ENCODE assay signal across 8 cellular contexts in the genomic region with DNA sequence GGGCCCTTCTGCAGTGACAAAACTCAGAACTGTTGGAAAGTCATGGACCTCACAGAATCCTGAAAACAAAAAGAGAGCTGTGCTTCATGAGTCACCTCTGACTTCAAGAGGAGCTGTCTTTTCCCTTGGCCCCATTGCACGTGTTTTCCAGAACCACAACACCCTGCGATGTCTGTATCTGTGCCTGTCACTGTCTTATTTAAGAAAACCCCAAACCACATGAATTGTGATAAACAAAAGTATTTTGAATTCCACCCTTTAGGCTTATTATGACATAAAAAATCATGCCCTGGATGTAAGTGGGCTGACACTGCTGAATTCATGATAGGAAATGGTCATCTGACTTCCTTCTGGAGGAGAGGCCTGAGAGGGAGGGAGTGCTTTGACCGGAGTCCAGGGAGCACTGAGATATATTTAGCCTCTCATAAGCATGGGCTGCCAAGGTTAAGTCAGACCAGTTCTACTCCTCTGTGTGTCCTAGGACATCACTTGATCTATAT.
DNase-seq lines count a peak whose midpoint lies in the region; ATAC-seq, FAIRE-seq and TF ChIP-seq lines count a peak whose summit lies in the region.

No MANE protein-coding gene starts in this region.

- intact Hi-C loops in HepG2 (cut with micrococcal nuclease; ENCODE audit: unreplicated experiment): no loop called here
- intact Hi-C loops in uterus (cut with DNase I; ENCODE audit: low total_unique reads): no loop called here

- H3K36me3 ChIP-seq in liver (ENCODE audit: control insufficient read depth in 4 of 4, insufficient read depth in 3 of 4, low read depth in 1 of 4, low read length in 3 of 4) (no peaks in the 10 kb centered on the region), HepG2 (replicated peaks in 1 of 2; ENCODE audit: control insufficient read depth in 1 of 2, insufficient read depth in 2 of 2, low read length in 2 of 2) (no peaks in the 10 kb centered on the region), astrocyte (ENCODE audit: insufficient read depth, low read length) (no peaks in the 10 kb centered on the region), muscle layer of duodenum (ENCODE audit: control insufficient read depth in 1 of 2, insufficient read depth in 2 of 2, low read length in 2 of 2) (no peaks in the 10 kb centered on the region), uterus (no peaks in the 10 kb centered on the region)

- TF ChIP-seq POLR2A in HepG2 (IDR thresholded peaks at IDR 0.05; ENCODE audit: insufficient read depth in 1 of 2, low read depth in 2 of 2, low read length in 2 of 2) (no peak), uterus (IDR thresholded peaks at IDR 0.05) (no peak)

- H2AFZ ChIP-seq in HepG2 (ENCODE audit: low read length) (no peak overlapping the region), astrocyte (ENCODE audit: low read depth, low read length) (no peak overlapping the region)

- TF ChIP-seq CTCF in liver (IDR thresholded peaks at IDR 0.05; ENCODE audit: low read depth, low read length, missing input control) (no peak), HepG2 (CRISPR knock-in tag; IDR thresholded peaks at IDR 0.05) (no peak), astrocyte (IDR thresholded peaks at IDR 0.05; ENCODE audit: insufficient read depth, low read depth, low read length) (no peak), uterus (IDR thresholded peaks at IDR 0.05) (no peak)

- H3K4me1 Mint-ChIP-seq in astrocyte (ENCODE audit: low read depth, unreplicated experiment): peaks cover 9% of the 10 kb centered on the region

- no peaks in the 10 kb centered on the region for H3K9me3 Mint-ChIP-seq in astrocyte (ENCODE audit: unreplicated experiment)

- H3K9ac ChIP-seq in liver (ENCODE audit: low read depth in 1 of 2, low read length in 2 of 2) (no peak overlapping the region), HepG2 (ENCODE audit: insufficient read depth, low read depth, low read length) (no peak overlapping the region), astrocyte (ENCODE audit: low read length) (no peak overlapping the region)

- H3K4me3 Mint-ChIP-seq in astrocyte (ENCODE audit: unreplicated experiment): no peak overlapping the region

- H4K20me1 ChIP-seq in HepG2 (ENCODE audit: insufficient read depth, low read length) (no peaks in the 10 kb centered on the region), astrocyte (ENCODE audit: insufficient read depth, low read length) (no peaks in the 10 kb centered on the region)

- peak in 1 of 2 donors; percentile 15 for TF ChIP-seq RAD21 in liver (IDR thresholded peaks at IDR 0.05)
- no peak for TF ChIP-seq RAD21 in HepG2 (CRISPR knock-in tag; IDR thresholded peaks at IDR 0.05)

- no peaks in the 10 kb centered on the region for H3K79me2 ChIP-seq in HepG2 (ENCODE audit: insufficient read depth, low read length)
- no peaks in the 10 kb centered on the region for H3K79me2 ChIP-seq in astrocyte (ENCODE audit: insufficient read depth, low read length)

- 54% methylated on average over 3 of the region's 3 CpGs for WGBS in liver
- WGBS in HepG2 (ENCODE audit: low lambda C conversion rate): 20% methylated on average over 3 of the region's 3 CpGs

- in situ Hi-C loops in HepG2 (cut with HindIII; ENCODE audit: extremely low pct_ligation_motif_present, low pct_unique_long_range_greater_than_20kb): no loop called here

- no peaks in the 10 kb centered on the region for H3K9me3 ChIP-seq in liver (ENCODE audit: control insufficient read depth in 4 of 4, low read length in 3 of 4)
- H3K9me3 ChIP-seq in HepG2 (ENCODE audit: low read length): no peaks in the 10 kb centered on the region
- H3K9me3 ChIP-seq in astrocyte (ENCODE audit: insufficient read depth, low read depth, low read length): no peaks in the 10 kb centered on the region
- H3K9me3 ChIP-seq in muscle layer of duodenum (ENCODE audit: control insufficient read depth in 1 of 2, low read length in 2 of 2): no peaks in the 10 kb centered on the region
- H3K9me3 ChIP-seq in uterus: no peaks in the 10 kb centered on the region

- no peak for ATAC-seq in HepG2
- no peak for ATAC-seq in HG02678 (IDR thresholded peaks at IDR 0.05; ENCODE audit: unreplicated experiment)

- POLR2A ChIA-PET in HepG2 (lab: Yijun Ruan, JAX): no interaction called here

- H3K27ac Mint-ChIP-seq in astrocyte (ENCODE audit: unreplicated experiment): no peak overlapping the region

- H3K27ac ChIP-seq in liver (ENCODE audit: low read depth in 1 of 2, low read length in 2 of 2) (peak overlapping the region; percentile 32 to 50), HepG2 (ENCODE audit: extremely low read length, insufficient read depth, low read length) (no peak overlapping the region), astrocyte (ENCODE audit: low read depth, low read length) (no peak overlapping the region), muscle layer of duodenum (ENCODE audit: low read length) (peak overlapping the region; percentile 21), uterus (peak overlapping the region; percentile 45 to 57)

- H3K4me1 ChIP-seq in liver (ENCODE audit: control insufficient read depth in 4 of 4, insufficient read depth in 4 of 4, low read length in 3 of 4) (peaks cover 0 to 4% (median 0%) of the 10 kb centered on the region in 4 donors), HepG2 (ENCODE audit: insufficient read depth, low read length) (peaks cover 14% of the 10 kb centered on the region), astrocyte (ENCODE audit: insufficient read depth, low read length) (no peaks in the 10 kb centered on the region), muscle layer of duodenum (ENCODE audit: control insufficient read depth in 1 of 2, insufficient read depth in 2 of 2, low read length in 2 of 2) (peaks cover 9 to 12% of the 10 kb centered on the region in 2 donors), uterus (peaks cover 0 to 7% of the 10 kb centered on the region in 2 donors)

- no peak overlapping the region for H3K4me3 ChIP-seq in liver (ENCODE audit: low read depth in 1 of 3, low read length in 3 of 3)
- no peak overlapping the region for H3K4me3 ChIP-seq in HepG2 (replicated peaks in 1 of 3; ENCODE audit: insufficient read depth in 1 of 3, low read depth in 2 of 3, low read length in 3 of 3)
- no peak overlapping the region for H3K4me3 ChIP-seq in astrocyte (ENCODE audit: insufficient read depth, low read depth, low read length)
- H3K4me3 ChIP-seq in muscle layer of duodenum (ENCODE audit: low read depth in 1 of 2, low read length in 2 of 2): no peak overlapping the region
- H3K4me3 ChIP-seq in uterus: no peak overlapping the region

- H3K36me3 Mint-ChIP-seq in astrocyte (ENCODE audit: low read depth, unreplicated experiment): no peaks in the 10 kb centered on the region

- no peak for TF ChIP-seq EP300 in HepG2 (IDR thresholded peaks at IDR 0.05; ENCODE audit: low read depth in 2 of 2, low read length in 2 of 2)
- no peak for TF ChIP-seq EP300 in HepG2 (CRISPR knock-in tag; IDR thresholded peaks at IDR 0.05; ENCODE audit: borderline replicate concordance)

- FAIRE-seq in HepG2 (lab: Jason Lieb, UNC): no peak
- no peak for FAIRE-seq in astrocyte (lab: Jason Lieb, UNC)

- BruUV-seq in HepG2 (replicated peaks; lab: Mats Ljungman, UMichigan): no TSS peak

- no peak overlapping the region for H3K4me2 ChIP-seq in HepG2 (ENCODE audit: low read depth, low read length)
- no peak overlapping the region for H3K4me2 ChIP-seq in astrocyte (ENCODE audit: low read length)

- CTCF ChIA-PET in HepG2 (lab: Yijun Ruan, JAX; ENCODE audit: low intra/inter-chr PET ratio, low total read pairs): no interaction called here

- H3K27me3 ChIP-seq in liver (ENCODE audit: control insufficient read depth in 4 of 4, insufficient read depth in 4 of 4, low read length in 3 of 4) (no peaks in the 10 kb centered on the region), HepG2 (ENCODE audit: control insufficient read depth in 1 of 2, insufficient read depth in 2 of 2, low read length in 2 of 2) (peaks cover 0 to 2% of the 10 kb centered on the region in 2 experiments; a peak in 2 of 5 replicates), astrocyte (ENCODE audit: insufficient read depth, low read length) (no peaks in the 10 kb centered on the region), muscle layer of duodenum (ENCODE audit: low read depth, low read length) (no peaks in the 10 kb centered on the region), uterus (no peaks in the 10 kb centered on the region)

- H3K27me3 Mint-ChIP-seq in astrocyte (ENCODE audit: low read depth, unreplicated experiment): peaks cover 10% of the 10 kb centered on the region

- no peak for DNase-seq in HepG2 (ENCODE audit: low spot score)
- DNase-seq in astrocyte (ENCODE audit: low read depth): peak; percentile 20
- DNase-seq in uterus: peak; percentile 53 to 59
- DNase-seq in NCI-H345 (lab: John Stamatoyannopoulos, UW): no peak
- DNase-seq in AML-193 (lab: John Stamatoyannopoulos, UW): no peak

TF ChIP-seq in liver, 16 proteins besides CTCF, POLR2A, EP300 and RAD21:
- TF ChIP-seq NR2F2 (IDR thresholded peaks at IDR 0.05): peak; percentile 58
- TF ChIP-seq, protein P1, sequence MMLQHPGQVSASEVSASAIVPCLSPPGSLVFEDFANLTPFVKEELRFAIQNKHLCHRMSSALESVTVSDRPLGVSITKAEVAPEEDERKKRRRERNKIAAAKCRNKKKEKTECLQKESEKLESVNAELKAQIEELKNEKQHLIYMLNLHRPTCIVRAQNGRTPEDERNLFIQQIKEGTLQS (IDR thresholded peaks at IDR 0.05): no peak
- peak; percentile 7 for TF ChIP-seq SP1 (IDR thresholded peaks at IDR 0.05)

TF ChIP-seq in HepG2, 621 proteins besides CTCF, POLR2A, EP300 and RAD21 (continues in another document):
- TF ChIP-seq ZNF790 (CRISPR knock-in tag; IDR thresholded peaks at IDR 0.05; ENCODE audit: borderline replicate concordance): no peak
- TF ChIP-seq, protein P2, sequence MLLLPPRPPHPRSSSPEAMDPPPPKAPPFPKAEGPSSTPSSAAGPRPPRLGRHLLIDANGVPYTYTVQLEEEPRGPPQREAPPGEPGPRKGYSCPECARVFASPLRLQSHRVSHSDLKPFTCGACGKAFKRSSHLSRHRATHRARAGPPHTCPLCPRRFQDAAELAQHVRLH (CRISPR knock-in tag; IDR thresholded peaks at IDR 0.05; ENCODE audit: borderline replicate concordance, low read depth): no peak
- TF ChIP-seq ZIK1 (CRISPR knock-in tag; IDR thresholded peaks at IDR 0.05; ENCODE audit: borderline replicate concordance, low read depth): no peak
- TF ChIP-seq ZBTB7A (CRISPR knock-in tag; IDR thresholded peaks at IDR 0.05): no peak
- TF ChIP-seq TMF1 (CRISPR knock-in tag; IDR thresholded peaks at IDR 0.05; ENCODE audit: low read depth): no peak

Comparison
In these comparisons a context has a peak if more than half of its experiments do, and no peak if none do; other contexts are left out.
1. H3K27ac ChIP-seq: peak in liver (2 of 2), muscle layer of duodenum (single experiment) and uterus (2 of 2); none in HepG2 (single experiment) and astrocyte (single experiment).
2. DNase-seq: peak in astrocyte (single experiment) and uterus (2 of 2); none in HepG2 (single experiment), NCI-H345 (single experiment) and AML-193 (0 of 2).